Comparison of ENCODE assay signal across 2 cellular contexts in the genomic region with DNA sequence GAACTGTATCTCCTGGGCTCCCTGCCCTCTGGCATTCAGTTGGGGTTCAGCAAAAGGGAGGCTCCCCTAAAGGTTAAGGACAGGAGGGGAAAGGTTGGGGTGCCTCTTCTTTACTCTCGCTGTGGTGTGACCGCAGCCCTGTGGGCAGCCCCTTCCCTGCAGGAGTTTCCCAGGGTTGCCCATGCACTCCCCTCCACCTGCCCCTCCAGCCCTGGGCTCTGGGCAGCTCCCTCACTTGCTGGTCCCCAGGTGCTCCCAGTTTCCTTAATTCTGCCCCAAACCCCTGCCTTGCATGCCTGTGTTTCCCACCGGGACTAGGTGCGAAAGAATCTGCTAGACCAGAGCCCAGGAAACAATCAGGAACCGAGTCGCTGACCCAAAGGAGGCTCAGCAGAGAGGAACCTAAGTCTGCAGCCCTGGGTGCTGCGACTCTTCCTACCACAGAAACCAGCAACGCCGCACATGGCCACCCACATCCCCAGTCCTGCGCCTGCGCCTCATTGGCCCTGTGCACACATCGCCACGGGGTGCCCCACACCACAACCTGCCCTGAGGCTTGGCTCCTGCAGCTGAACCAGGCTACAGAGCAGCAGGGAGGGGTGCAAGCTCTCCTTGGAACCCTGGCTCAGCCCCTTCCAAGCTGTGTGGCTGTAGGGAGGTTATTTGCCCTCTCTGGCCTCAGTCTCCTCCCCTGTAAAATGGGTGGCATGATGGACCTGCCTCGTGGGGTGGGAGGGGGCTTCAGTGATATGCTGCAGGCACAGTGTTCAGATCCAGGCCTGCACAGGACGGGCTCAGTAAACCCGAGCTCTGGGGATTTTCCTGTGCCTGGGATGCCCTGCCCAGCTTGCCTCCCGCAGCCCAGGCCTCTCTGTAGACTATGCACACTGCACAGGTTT.
TF ChIP-seq lines count a peak whose summit lies in the region.

No MANE protein-coding gene starts in this region.

TF ChIP-seq in HepG2, 621 proteins besides CTCF, POLR2A, EP300 and RAD21:
- TF ChIP-seq ZNF768 (CRISPR knock-in tag; IDR thresholded peaks at IDR 0.05) (peak; percentile 81), PRMT3 (CRISPR knock-in tag; IDR thresholded peaks at IDR 0.05; ENCODE audit: borderline replicate concordance, low read depth) (no peak), ARNT2 (CRISPR knock-in tag; IDR thresholded peaks at IDR 0.05; ENCODE audit: low read depth) (no peak), ZNF629 (CRISPR knock-in tag; conservative IDR thresholded peaks at IDR 0.05) (peak; percentile 72; the same call in 1 of the 2 replicates), ZSCAN25 (CRISPR knock-in tag; IDR thresholded peaks at IDR 0.05) (no peak)
- TF ChIP-seq, protein P1, sequence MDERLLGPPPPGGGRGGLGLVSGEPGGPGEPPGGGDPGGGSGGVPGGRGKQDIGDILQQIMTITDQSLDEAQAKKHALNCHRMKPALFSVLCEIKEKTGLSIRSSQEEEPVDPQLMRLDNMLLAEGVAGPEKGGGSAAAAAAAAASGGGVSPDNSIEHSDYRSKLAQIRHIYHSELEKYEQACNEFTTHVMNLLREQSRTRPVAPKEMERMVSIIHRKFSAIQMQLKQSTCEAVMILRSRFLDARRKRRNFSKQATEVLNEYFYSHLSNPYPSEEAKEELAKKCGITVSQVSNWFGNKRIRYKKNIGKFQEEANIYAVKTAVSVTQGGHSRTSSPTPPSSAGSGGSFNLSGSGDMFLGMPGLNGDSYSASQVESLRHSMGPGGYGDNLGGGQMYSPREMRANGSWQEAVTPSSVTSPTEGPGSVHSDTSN (CRISPR knock-in tag; IDR thresholded peaks at IDR 0.05), result no peak

TF ChIP-seq in GM12878, 131 proteins besides CTCF, POLR2A, EP300 and RAD21 (continues in another document):
- TF ChIP-seq, protein P2, sequence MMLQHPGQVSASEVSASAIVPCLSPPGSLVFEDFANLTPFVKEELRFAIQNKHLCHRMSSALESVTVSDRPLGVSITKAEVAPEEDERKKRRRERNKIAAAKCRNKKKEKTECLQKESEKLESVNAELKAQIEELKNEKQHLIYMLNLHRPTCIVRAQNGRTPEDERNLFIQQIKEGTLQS (IDR thresholded peaks at IDR 0.05; ENCODE audit: borderline replicate concordance, extremely low read depth, low read depth, low read length), result no peak
- TF ChIP-seq POLR2AphosphoS5 (IDR thresholded peaks at IDR 0.05; ENCODE audit: low read length) (no peak), NR2F1 (conservative IDR thresholded peaks at IDR 0.05) (peak; percentile 47), MEF2B (IDR thresholded peaks at IDR 0.05; ENCODE audit: partially characterized antibody, poor library complexity, severe bottlenecking) (peak; percentile 20), SMAD5 (IDR thresholded peaks at IDR 0.05; ENCODE audit: low read depth) (no peak), RELB (IDR thresholded peaks at IDR 0.05; ENCODE audit: low read depth) (0 out of 2 replicates have a peak, but pooled peaks have one; percentile 18), BMI1 (IDR thresholded peaks at IDR 0.05; ENCODE audit: borderline replicate concordance) (no peak), CBFB (IDR thresholded peaks at IDR 0.05; ENCODE audit: low read depth) (peak; percentile 70; the same call in 1 of the 2 replicates), RUNX3 (IDR thresholded peaks at IDR 0.05; ENCODE audit: low read length) (peak; percentile 75), JUNB (IDR thresholded peaks at IDR 0.05) (no peak), SUPT20H (IDR thresholded peaks at IDR 0.05; ENCODE audit: borderline replicate concordance, control insufficient read depth, low read depth, low read length) (no peak), ETV6 (conservative IDR thresholded peaks at IDR 0.05 in 1 of 2, IDR thresholded peaks at IDR 0.05 in 1 of 2; ENCODE audit: borderline replicate concordance in 1 of 2, low read depth in 1 of 2) (0 out of 4 replicates have a peak, but pooled peaks of 1 of the 2 experiments have one; percentile 26), BHLHE40 (IDR thresholded peaks at IDR 0.05; ENCODE audit: borderline replicate concordance in 1 of 2, low read depth in 2 of 2, low read length in 1 of 2) (peak in 1 of 2 experiments; percentile 57; a peak in 2 of 4 replicates), EED (IDR thresholded peaks at IDR 0.05; ENCODE audit: low read depth) (peak; percentile 79), ZNF24 (IDR thresholded peaks at IDR 0.05) (no peak), MYB (IDR thresholded peaks at IDR 0.05; ENCODE audit: borderline replicate concordance, low read depth, low read length) (no peak), TCF7 (IDR thresholded peaks at IDR 0.05; ENCODE audit: borderline replicate concordance) (no peak), YBX1 (IDR thresholded peaks at IDR 0.05) (no peak), ZBTB11 (CRISPR knock-in tag; IDR thresholded peaks at IDR 0.05) (no peak), NR2C1 (IDR thresholded peaks at IDR 0.05) (0 out of 2 replicates have a peak, but pooled peaks have one; percentile 4), USF1 (IDR thresholded peaks at IDR 0.05; ENCODE audit: borderline replicate concordance, extremely low read length, insufficient read depth, low read depth, low read length) (no peak), HCFC1 (IDR thresholded peaks at IDR 0.05; ENCODE audit: low read length) (no peak), CREB1 (IDR thresholded peaks at IDR 0.05; ENCODE audit: low read depth) (no peak), NFXL1 (IDR thresholded peaks at IDR 0.05; ENCODE audit: borderline replicate concordance) (peak; percentile 68; the same call in 1 of the 2 replicates), SMARCA5 (IDR thresholded peaks at IDR 0.05) (peak; percentile 94), CREM (IDR thresholded peaks at IDR 0.05; ENCODE audit: low read depth) (peak; percentile 7; the same call in 1 of the 2 replicates), ATF2 (IDR thresholded peaks at IDR 0.05; ENCODE audit: low read length) (no peak), MXI1 (IDR thresholded peaks at IDR 0.05; ENCODE audit: low read depth, low read length) (no peak), GATAD2B (conservative IDR thresholded peaks at IDR 0.05; ENCODE audit: low read depth) (peak; percentile 59; the same call in 1 of the 2 replicates), MLLT1 (IDR thresholded peaks at IDR 0.05) (0 out of 2 replicates have a peak, but pooled peaks have one; percentile 25), RBBP5 (conservative IDR thresholded peaks at IDR 0.05) (no peak), IKZF1 (conservative IDR thresholded peaks at IDR 0.05) (peak; percentile 89), IRF4 (IDR thresholded peaks at IDR 0.05; ENCODE audit: low read depth, low read length) (no peak), IRF3 (IDR thresholded peaks at IDR 0.05) (no peak)
- TF ChIP-seq, protein P3, sequence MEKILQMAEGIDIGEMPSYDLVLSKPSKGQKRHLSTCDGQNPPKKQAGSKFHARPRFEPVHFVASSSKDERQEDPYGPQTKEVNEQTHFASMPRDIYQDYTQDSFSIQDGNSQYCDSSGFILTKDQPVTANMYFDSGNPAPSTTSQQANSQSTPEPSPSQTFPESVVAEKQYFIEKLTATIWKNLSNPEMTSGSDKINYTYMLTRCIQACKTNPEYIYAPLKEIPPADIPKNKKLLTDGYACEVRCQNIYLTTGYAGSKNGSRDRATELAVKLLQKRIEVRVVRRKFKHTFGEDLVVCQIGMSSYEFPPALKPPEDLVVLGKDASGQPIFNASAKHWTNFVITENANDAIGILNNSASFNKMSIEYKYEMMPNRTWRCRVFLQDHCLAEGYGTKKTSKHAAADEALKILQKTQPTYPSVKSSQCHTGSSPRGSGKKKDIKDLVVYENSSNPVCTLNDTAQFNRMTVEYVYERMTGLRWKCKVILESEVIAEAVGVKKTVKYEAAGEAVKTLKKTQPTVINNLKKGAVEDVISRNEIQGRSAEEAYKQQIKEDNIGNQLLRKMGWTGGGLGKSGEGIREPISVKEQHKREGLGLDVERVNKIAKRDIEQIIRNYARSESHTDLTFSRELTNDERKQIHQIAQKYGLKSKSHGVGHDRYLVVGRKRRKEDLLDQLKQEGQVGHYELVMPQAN (conservative IDR thresholded peaks at IDR 0.05), result peak; percentile 47
- TF ChIP-seq, protein P4, sequence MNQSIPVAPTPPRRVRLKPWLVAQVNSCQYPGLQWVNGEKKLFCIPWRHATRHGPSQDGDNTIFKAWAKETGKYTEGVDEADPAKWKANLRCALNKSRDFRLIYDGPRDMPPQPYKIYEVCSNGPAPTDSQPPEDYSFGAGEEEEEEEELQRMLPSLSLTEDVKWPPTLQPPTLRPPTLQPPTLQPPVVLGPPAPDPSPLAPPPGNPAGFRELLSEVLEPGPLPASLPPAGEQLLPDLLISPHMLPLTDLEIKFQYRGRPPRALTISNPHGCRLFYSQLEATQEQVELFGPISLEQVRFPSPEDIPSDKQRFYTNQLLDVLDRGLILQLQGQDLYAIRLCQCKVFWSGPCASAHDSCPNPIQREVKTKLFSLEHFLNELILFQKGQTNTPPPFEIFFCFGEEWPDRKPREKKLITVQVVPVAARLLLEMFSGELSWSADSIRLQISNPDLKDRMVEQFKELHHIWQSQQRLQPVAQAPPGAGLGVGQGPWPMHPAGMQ (IDR thresholded peaks at IDR 0.05; ENCODE audit: borderline replicate concordance), result no peak; the same call in 1 of the 2 replicates
